In genomic region chr11:3107608-3108182, GRCh38 we compare ENCODE assay signal across 22 cellular contexts. TPM values are rescaled to one million over a fixed set of nuclear protein-coding genes. Genes with fewer than 3 reads are reported as not detected.
DNase-seq lines count a peak whose midpoint lies in the region; ATAC-seq, FAIRE-seq and TF ChIP-seq lines count a peak whose summit lies in the region.
"Had no signal": no experiment of that assay in that cellular context is flagged by ENCODE, and none has a peak within 500 bp of the region (broad histone marks: within the 10 kb centered on the region; RNA-seq: fewer than 3 reads in every experiment).

No MANE protein-coding gene starts in this region.

- H3K4me1 ChIP-seq in mammary epithelial cell (ENCODE audit: insufficient read depth, low read length): no peaks in the 10 kb centered on the region
- peaks cover 0 to 14% (median 7%) of the 10 kb centered on the region in 4 donors for H3K4me1 ChIP-seq in upper lobe of left lung

- CTCF ChIA-PET in MCF 10A (lab: Yijun Ruan, JAX) (no interaction called here), mammary epithelial cell (lab: Charles Lee; ENCODE audit: low non-redundant PET) (no interaction called here)

- H2AFZ ChIP-seq in mammary epithelial cell (ENCODE audit: low read depth, low read length): no peak overlapping the region
- H2AFZ ChIP-seq: GM23248 had no signal

- BruUV-seq in MCF 10A (replicated peaks; lab: Mats Ljungman, UMichigan): no TSS peak
- no TSS peak for BruUV-seq in mammary epithelial cell (replicated peaks; lab: Mats Ljungman, UMichigan)

- H3K27me3 Mint-ChIP-seq in MCF 10A (ENCODE audit: insufficient read depth, unreplicated experiment): no peaks in the 10 kb centered on the region
- no peaks in the 10 kb centered on the region for H3K27me3 Mint-ChIP-seq in natural killer cell (ENCODE audit: low read depth in 2 of 2)
- H3K27me3 Mint-ChIP-seq: activated CD4-positive, alpha-beta T cell treated with anti-CD3 and anti-CD28 coated beads, Interleukin-2, amount 10 ng/mL, durations not matched to agents 24 days and 14 days; stimulated activated naive CD8-positive, alpha-beta T cell treated with anti-CD3 and anti-CD28 coated beads, Interleukin-15, amount 100 ng/mL, for 72 hours had no signal

- H3K36me3 Mint-ChIP-seq in MCF 10A (ENCODE audit: insufficient read depth, unreplicated experiment): peaks cover 95% of the 10 kb centered on the region
- peaks cover 10% of the 10 kb centered on the region for H3K36me3 Mint-ChIP-seq in natural killer cell

- TF ChIP-seq POLR2A in upper lobe of left lung (IDR thresholded peaks at IDR 0.05): no peak

- H4K20me1 ChIP-seq in mammary epithelial cell (ENCODE audit: insufficient read depth, low read length): no peaks in the 10 kb centered on the region

- H3K27ac ChIP-seq in mammary epithelial cell (ENCODE audit: insufficient read depth, low read depth, low read length) (no peak overlapping the region), dorsolateral prefrontal cortex (no peak overlapping the region), upper lobe of left lung (no peak overlapping the region)
- H3K27ac ChIP-seq: C4-2B, GM23248, HL-60 had no signal

- no peak overlapping the region for H3K9ac ChIP-seq in mammary epithelial cell (ENCODE audit: insufficient read depth, low read length)
- H3K9ac ChIP-seq: GM23248 had no signal

- POLR2A ChIA-PET in MCF 10A (lab: Yijun Ruan, JAX): no interaction called here

- in situ Hi-C loops in mammary epithelial cell (cut with MboI; ENCODE audit: low sequenced_read_pairs in 2 of 2): loop anchor here in 1 of 2 donors (10.0 kb wide), 1 partner anchor 107 kb away; the partner anchor contains the start of gene MRGPRG

- H3K27me3 ChIP-seq in mammary epithelial cell (ENCODE audit: insufficient read depth, low read length) (no peaks in the 10 kb centered on the region), dorsolateral prefrontal cortex (no peaks in the 10 kb centered on the region), upper lobe of left lung (no peaks in the 10 kb centered on the region)

- H3K79me2 ChIP-seq in mammary epithelial cell (ENCODE audit: insufficient read depth, low read length): no peaks in the 10 kb centered on the region

- peaks cover 5% of the 10 kb centered on the region for H3K36me3 ChIP-seq in mammary epithelial cell (ENCODE audit: insufficient read depth, low read length)
- H3K36me3 ChIP-seq in upper lobe of left lung: peaks cover 0 to 50% (median 20%) of the 10 kb centered on the region in 4 donors

- no peak for ATAC-seq in natural killer cell
- ATAC-seq in upper lobe of left lung (ENCODE audit: low FRiP score in 2 of 2): no peak
- ATAC-seq in HG03520 (IDR thresholded peaks at IDR 0.05; ENCODE audit: unreplicated experiment): no peak
- ATAC-seq: HepG2; stimulated activated naive CD8-positive, alpha-beta T cell treated with anti-CD3 and anti-CD28 coated beads, Interleukin-15, amount 100 ng/mL, for 72 hours had no signal

- dilution Hi-C loops in mammary epithelial cell (cut with HindIII; ENCODE audit: low sequenced_read_pairs): no loop called here

- H3K4me3 ChIP-seq in mammary epithelial cell (replicated peaks in 1 of 3; ENCODE audit: insufficient read depth in 1 of 3, low read depth in 2 of 3, low read length in 3 of 3) (no peak overlapping the region), dorsolateral prefrontal cortex (no peak overlapping the region), upper lobe of left lung (no peak overlapping the region)
- H3K4me3 ChIP-seq: GM23248 had no signal

- TF ChIP-seq CTCF in MCF 10A (IDR thresholded peaks at IDR 0.05; ENCODE audit: unreplicated experiment) (no peak), mammary epithelial cell (conservative IDR thresholded peaks at IDR 0.05 in 1 of 2, IDR thresholded peaks at IDR 0.05 in 1 of 2; ENCODE audit: extremely low read depth in 1 of 2, insufficient read depth in 1 of 2, low read depth in 1 of 2, low read length in 2 of 2) (no peak), dorsolateral prefrontal cortex (IDR thresholded peaks at IDR 0.05 in 54 of 56, conservative IDR thresholded peaks at IDR 0.05 in 2 of 56; ENCODE audit: low read depth in 1 of 56, partially characterized antibody in 56 of 56) (no peak), natural killer cell (IDR thresholded peaks at IDR 0.05) (no peak), upper lobe of left lung (IDR thresholded peaks at IDR 0.05) (no peak)

- peaks cover 19% of the 10 kb centered on the region for H3K4me1 Mint-ChIP-seq in MCF 10A (ENCODE audit: insufficient read depth, unreplicated experiment)
- H3K4me1 Mint-ChIP-seq in natural killer cell: peaks cover 35 to 59% of the 10 kb centered on the region in 2 donors
- H3K4me1 Mint-ChIP-seq: activated CD4-positive, alpha-beta T cell treated with anti-CD3 and anti-CD28 coated beads, Interleukin-2, amount 10 ng/mL, durations not matched to agents 24 days and 14 days; stimulated activated naive CD8-positive, alpha-beta T cell treated with anti-CD3 and anti-CD28 coated beads, Interleukin-15, amount 100 ng/mL, for 72 hours had no signal

- H3K4me3 Mint-ChIP-seq in MCF 10A (ENCODE audit: unreplicated experiment) (no peak overlapping the region), natural killer cell (no peak overlapping the region)
- H3K4me3 Mint-ChIP-seq: activated CD4-positive, alpha-beta T cell treated with anti-CD3 and anti-CD28 coated beads, Interleukin-2, amount 10 ng/mL, durations not matched to agents 24 days and 14 days; stimulated activated naive CD8-positive, alpha-beta T cell treated with anti-CD3 and anti-CD28 coated beads, Interleukin-15, amount 100 ng/mL, for 72 hours had no signal

- H3K4me2 ChIP-seq in mammary epithelial cell (ENCODE audit: insufficient read depth, low read depth, low read length): no peak overlapping the region

- no peak for TF ChIP-seq EP300 in upper lobe of left lung (IDR thresholded peaks at IDR 0.05)

- H3K9me3 Mint-ChIP-seq in MCF 10A (ENCODE audit: unreplicated experiment): no peaks in the 10 kb centered on the region
- no peaks in the 10 kb centered on the region for H3K9me3 Mint-ChIP-seq in natural killer cell
- H3K9me3 Mint-ChIP-seq: activated CD4-positive, alpha-beta T cell treated with anti-CD3 and anti-CD28 coated beads, Interleukin-2, amount 10 ng/mL, durations not matched to agents 24 days and 14 days; stimulated activated naive CD8-positive, alpha-beta T cell treated with anti-CD3 and anti-CD28 coated beads, Interleukin-15, amount 100 ng/mL, for 72 hours had no signal

- H3K9me3 ChIP-seq in mammary epithelial cell (replicated peaks; ENCODE audit: insufficient read depth, low read length) (no peaks in the 10 kb centered on the region), upper lobe of left lung (no peaks in the 10 kb centered on the region)

- H3K27ac Mint-ChIP-seq in MCF 10A (ENCODE audit: low read depth, unreplicated experiment): peak overlapping the region; percentile 75
- H3K27ac Mint-ChIP-seq in natural killer cell: peak overlapping the region; percentile 63 to 70
- H3K27ac Mint-ChIP-seq: activated CD4-positive, alpha-beta T cell treated with anti-CD3 and anti-CD28 coated beads, Interleukin-2, amount 10 ng/mL, durations not matched to agents 24 days and 14 days had no signal

- intact Hi-C loops in MCF 10A (cut with micrococcal nuclease): no loop called here
- intact Hi-C loops in mammary epithelial cell (cut with micrococcal nuclease): no loop called here
- intact Hi-C loops in dorsolateral prefrontal cortex (cut with DNase I): loop anchor here in 1 of 2 donors (5.0 kb wide), 1 partner anchor 110 kb away; the partner anchor contains the start of gene MRGPRG
- intact Hi-C loops in natural killer cell (cut with micrococcal nuclease): no loop called here

- DNase-seq in MCF 10A (ENCODE audit: unreplicated experiment) (no peak), mammary epithelial cell (no peak), dorsolateral prefrontal cortex (peak in 6 of 10 donors; percentile 8 to 44 (median 27)), natural killer cell (peak; percentile 14), upper lobe of left lung (peak; percentile 20 to 64), urothelium cell line (ENCODE audit: low spot score) (no peak)
- DNase-seq in stimulated activated CD4-positive, alpha-beta T cell treated with anti-CD3 and anti-CD28 coated beads, Interleukin-4, amount 100 ng/mL, for 24 hours: no peak
- DNase-seq: activated CD4-positive, alpha-beta T cell treated with anti-CD3 and anti-CD28 coated beads, Interleukin-2, amount 10 ng/mL, durations not matched to agents 24 days and 14 days; activated CD8-positive, alpha-beta memory T cell treated with anti-CD3 and anti-CD28 coated beads, Interleukin-2, amount 50 U/mL, for 4 hours; activated gamma-delta T cell; GM23248; NCI-H1092; NCI-H1930; NCI-H2227 treated with DMSO at 0.1 percent for 48 hours; NCI-H774; stimulated activated CD4-positive, alpha-beta T cell treated with anti-CD3 and anti-CD28 coated beads, Interleukin-4, amount 100 ng/mL, for 4 hours; stimulated activated naive CD8-positive, alpha-beta T cell treated with anti-CD3 and anti-CD28 coated beads, Interleukin-15, amount 100 ng/mL, for 72 hours; trophoblast cell had no signal

- 88% methylated on average over 18 of the region's 21 CpGs for WGBS in mammary epithelial cell (ENCODE audit: low coverage, missing lambda C conversion rate)
- WGBS in upper lobe of left lung, 2 donors: 91 to 96% methylated on average over 5 to 21 of the region's 21 CpGs

- FAIRE-seq in urothelium cell line (lab: Jason Lieb, UNC): no peak
- FAIRE-seq: HepG2 had no signal

RNA-seq across cellular contexts. Expression of gene CARS1, which starts 50.5 kb away (rescaled TPM):
- 144 and 150 TPM in 2 replicates for total RNA-seq in MCF 10A (2022)
- total RNA-seq in mammary epithelial cell: 100 to 1,000 TPM; 112 to 125 TPM
- polyA plus RNA-seq in mammary epithelial cell: 66.3 TPM
- polyA minus RNA-seq in mammary epithelial cell: 32.1 TPM
- total RNA-seq in dorsolateral prefrontal cortex: 100 to 1,000 TPM in 1 of 120 experiments, 10 to 100 TPM in 119; 40.9 to 104 (median 59.2) TPM
- 10 to 100 TPM; 47.9 to 51.3 (median 50.3) TPM for total RNA-seq in natural killer cell
- 10 to 100 TPM; 28.9 to 54.1 (median 43.0) TPM for total RNA-seq in upper lobe of left lung

RNA-seq across cellular contexts. Expression of gene OSBPL5, which starts 57.4 kb away (rescaled TPM):
- total RNA-seq in MCF 10A (2022) (85.7 and 115 TPM in 2 replicates), mammary epithelial cell (10 to 100 TPM; 24.8 to 35.7 TPM), dorsolateral prefrontal cortex (10 to 100 TPM; 26.3 to 70.7 (median 43.8) TPM), natural killer cell (100 to 1,000 TPM; 375 to 522 (median 377) TPM), upper lobe of left lung (10 to 100 TPM; 23.4 to 66.9 (median 48.3) TPM)
- polyA plus RNA-seq in mammary epithelial cell: 16.2 TPM
- 11.9 TPM for polyA minus RNA-seq in mammary epithelial cell
- total RNA-seq: HepG2 had no signal
- polyA plus RNA-seq: HepG2 had no signal

Comparison
In these comparisons a context has a peak if more than half of its experiments do, and no peak if none do; other contexts are left out.
1. DNase-seq: peak in dorsolateral prefrontal cortex (6 of 10), natural killer cell (single experiment) and upper lobe of left lung (2 of 2); none in MCF 10A (single experiment), mammary epithelial cell (single experiment), stimulated activated CD4-positive, alpha-beta T cell treated with anti-CD3 and anti-CD28 coated beads, Interleukin-4, amount 100 ng/mL, for 24 hours (single experiment) and urothelium cell line (single experiment).